Comparison of ENCODE assay signal across 8 cellular contexts in genomic region chr17:44501866-44502265, GRCh38. TPM values are rescaled to one million over a fixed set of nuclear protein-coding genes. Genes with fewer than 3 reads are reported as not detected.
DNase-seq lines count a peak whose midpoint lies in the region; ATAC-seq and TF ChIP-seq lines count a peak whose summit lies in the region.

No MANE protein-coding gene starts in this region.

- peak overlapping the region; percentile 95 for H3K9ac ChIP-seq in PC-3 (ENCODE audit: low read length)

- H3K27me3 Mint-ChIP-seq in endothelial cell (ENCODE audit: unreplicated experiment) = peaks cover 6% of the 10 kb centered on the region

- no peaks in the 10 kb centered on the region for H3K27me3 ChIP-seq in PC-3 (ENCODE audit: low read length)
- H3K27me3 ChIP-seq in ovary = no peaks in the 10 kb centered on the region

- TF ChIP-seq POLR2A in ovary (IDR thresholded peaks at IDR 0.05) = no peak

- no peaks in the 10 kb centered on the region for H3K9me3 ChIP-seq in PC-3 (ENCODE audit: low read length)
- H3K9me3 ChIP-seq in ovary = no peaks in the 10 kb centered on the region

- TF ChIP-seq CTCF in GM12875 (IDR thresholded peaks at IDR 0.05; ENCODE audit: borderline replicate concordance, insufficient read depth, low read depth, low read length) (no peak), PC-3 (conservative IDR thresholded peaks at IDR 0.05; ENCODE audit: low read depth, low read length) (no peak), endothelial cell (IDR thresholded peaks at IDR 0.05; ENCODE audit: unreplicated experiment) (no peak), ovary (IDR thresholded peaks at IDR 0.05) (no peak)

- peaks cover 4% of the 10 kb centered on the region for H3K36me3 Mint-ChIP-seq in endothelial cell (ENCODE audit: low read depth, unreplicated experiment)

- intact Hi-C loops in PC-3 (cut with micrococcal nuclease) = loop anchor here (5.0 to 10.0 kb wide), 2 partner anchors 85 to 307 kb away; partner anchors contain the start of gene ATXN7L3
- intact Hi-C loops in ovary (cut with DNase I) = loop anchor here in 1 of 4 donors (5.0 kb wide), 1 partner anchor 55 kb away; the partner anchor contains the start of gene FZD2

- peak overlapping the region; percentile 70 for H3K27ac Mint-ChIP-seq in endothelial cell (ENCODE audit: unreplicated experiment)

- peaks cover 63% of the 10 kb centered on the region for H3K79me2 ChIP-seq in PC-3 (ENCODE audit: low read length)

- H3K27ac ChIP-seq in PC-3 (ENCODE audit: low read length) (no peak overlapping the region), ovary (no peak overlapping the region)

- H3K4me2 ChIP-seq in PC-3 (ENCODE audit: low read length) = peak overlapping the region; percentile 96

- H3K4me1 Mint-ChIP-seq in endothelial cell (ENCODE audit: unreplicated experiment) = peaks cover 12% of the 10 kb centered on the region

- no peaks in the 10 kb centered on the region for H3F3A ChIP-seq in PC-3 (ENCODE audit: low read length, unreplicated experiment)

- no peak overlapping the region for H2AFZ ChIP-seq in PC-3 (ENCODE audit: low read length)

- H3K4me1 ChIP-seq in PC-3 (ENCODE audit: insufficient read depth, low read length) (peaks cover 29% of the 10 kb centered on the region), ovary (ENCODE audit: insufficient read depth) (peaks cover 9% of the 10 kb centered on the region)

- H3K9me3 Mint-ChIP-seq in endothelial cell (ENCODE audit: unreplicated experiment) = no peaks in the 10 kb centered on the region

- CTCF ChIA-PET in PC-3 (lab: Charles Lee) = no interaction called here

- 7 to 11% (median 9%) methylated on average over 3 of the region's 3 CpGs for WGBS in ovary, 3 donors

- DNase-seq in PC-3 (peak; percentile 39), endothelial cell (ENCODE audit: low spot score) (no peak), ovary (no peak), SW 1271 (lab: John Stamatoyannopoulos, UW) (no peak)

- no TSS peak for BruUV-seq in PC-3 (replicated peaks; lab: Mats Ljungman, UMichigan)

- POLR2A ChIA-PET in PC-3 (lab: Charles Lee; ENCODE audit: unreplicated experiment) = no interaction called here

- H3K4me3 Mint-ChIP-seq in endothelial cell (ENCODE audit: unreplicated experiment) = peak overlapping the region; percentile 97

- H3K4me3 ChIP-seq in GM12875 (ENCODE audit: low read depth, low read length) (peak overlapping the region; percentile 92), PC-3 (ENCODE audit: low read length) (peak overlapping the region; percentile 94), ovary (peak overlapping the region; percentile 73)

- peaks cover 45% of the 10 kb centered on the region for H4K20me1 ChIP-seq in PC-3 (ENCODE audit: low read length)

- peaks cover 9% of the 10 kb centered on the region; the same call in 1 of the 2 replicates for H3K36me3 ChIP-seq in PC-3 (ENCODE audit: low read depth, low read length)
- no peaks in the 10 kb centered on the region for H3K36me3 ChIP-seq in ovary

- H3K9me2 ChIP-seq in PC-3 (replicated peaks; ENCODE audit: low read length) = no peaks in the 10 kb centered on the region

- ATAC-seq in PC-3 (peak; percentile 29), GM21786 (IDR thresholded peaks at IDR 0.05; ENCODE audit: unreplicated experiment) (no peak), HG03571 (IDR thresholded peaks at IDR 0.05; ENCODE audit: unreplicated experiment) (no peak), HG02759 (IDR thresholded peaks at IDR 0.05; ENCODE audit: unreplicated experiment) (no peak)

- no peak for TF ChIP-seq EP300 in ovary (IDR thresholded peaks at IDR 0.05)

RNA-seq across cellular contexts. Expression of gene GPATCH8, which starts 1.3 kb away (rescaled TPM):
- total RNA-seq in PC-3 (2014; rRNA removed) (22.7 and 30.1 TPM in 2 replicates), endothelial cell (ENCODE audit: unreplicated experiment) (53.3 TPM), ovary (10 to 100 TPM; 27.6 to 57.3 (median 48.9) TPM)
- polyA plus RNA-seq in ovary = 10 to 100 TPM; 20.5 to 40.4 TPM

RNA-seq across cellular contexts. Expression of gene FZD2, which starts 55.4 kb away (rescaled TPM):
- total RNA-seq in PC-3 (2014; rRNA removed) = 11.6 and 12.8 TPM in 2 replicates
- 12.9 TPM for total RNA-seq in endothelial cell (ENCODE audit: unreplicated experiment)
- 10 to 100 TPM in 3 of 7 donors, 1 to 10 TPM in 4; 1.6 to 12.5 (median 9.3) TPM for total RNA-seq in ovary
- polyA plus RNA-seq in ovary = 1 to 10 TPM in 1 of 2 donors, under 1 TPM in 1; 0.08 to 5.3 TPM
